ENCODE assay signal across 14 cellular contexts in genomic region chr14:65432361-65432948, GRCh38. TPM values are rescaled to one million over a fixed set of nuclear protein-coding genes. Genes with fewer than 3 reads are reported as not detected.
DNase-seq lines count a peak whose midpoint lies in the region; ATAC-seq, FAIRE-seq and TF ChIP-seq lines count a peak whose summit lies in the region.
"Had no signal": no experiment of that assay in that cellular context is flagged by ENCODE, and none has a peak within 500 bp of the region (broad histone marks: within the 10 kb centered on the region; RNA-seq: fewer than 3 reads in every experiment).

No MANE protein-coding gene starts in this region.

- POLR2A ChIA-PET in activated B cell treated with CpG ODN at 0.5 μM for 24 hours (lab: Charles Lee) = interaction anchor here (0.5 to 1.9 kb wide), 2 partner anchors 20 to 283 kb away, joined by 9 to 15 read pairs; partner anchors contain the start of gene FUT8

- intact Hi-C loops in natural killer cell (cut with micrococcal nuclease) (no loop called here), activated B cell treated with CpG ODN at 0.5 μM for 24 hours (cut with micrococcal nuclease) (loop anchor here (5.0 kb wide), 1 partner anchor 40 kb away; no protein-coding TSS in a partner anchor)

- peak overlapping the region; percentile 30 to 40 for H3K27ac Mint-ChIP-seq in natural killer cell treated with Interleukin-12 subunit alpha and Interleukin-12 subunit beta and Interleukin-15 and Interleukin-18, amount 100 ng/mL, for 72 hours
- H3K27ac Mint-ChIP-seq in natural killer cell = no peak overlapping the region
- H3K27ac Mint-ChIP-seq in activated B cell treated with CpG ODN at 0.5 μM for 24 hours = peak overlapping the region; percentile 72
- H3K27ac Mint-ChIP-seq: neural progenitor cell had no signal

- ATAC-seq in natural killer cell treated with Interleukin-12 subunit alpha and Interleukin-12 subunit beta and Interleukin-15 and Interleukin-18, amount 100 ng/mL, for 72 hours = no peak
- ATAC-seq in natural killer cell = no peak
- ATAC-seq in activated B cell treated with CpG ODN at 0.5 μM for 24 hours (ENCODE audit: low read depth) = no peak
- ATAC-seq in GM21529 (IDR thresholded peaks at IDR 0.05; ENCODE audit: unreplicated experiment) = no peak

- no peaks in the 10 kb centered on the region for H3K27me3 Mint-ChIP-seq in natural killer cell treated with Interleukin-12 subunit alpha and Interleukin-12 subunit beta and Interleukin-15 and Interleukin-18, amount 100 ng/mL, for 72 hours
- no peaks in the 10 kb centered on the region for H3K27me3 Mint-ChIP-seq in natural killer cell (ENCODE audit: low read depth in 2 of 2)
- H3K27me3 Mint-ChIP-seq in activated B cell treated with CpG ODN at 0.5 μM for 24 hours = no peaks in the 10 kb centered on the region

- CTCF ChIA-PET in activated B cell treated with CpG ODN at 0.5 μM for 24 hours (lab: Charles Lee) = interaction anchor here (1.6 kb wide), 1 partner anchor 392 kb away, joined by 6 read pairs; no protein-coding TSS in a partner anchor

- peaks cover 22% of the 10 kb centered on the region for H3K36me3 Mint-ChIP-seq in natural killer cell treated with Interleukin-12 subunit alpha and Interleukin-12 subunit beta and Interleukin-15 and Interleukin-18, amount 100 ng/mL, for 72 hours
- H3K36me3 Mint-ChIP-seq in natural killer cell = no peaks in the 10 kb centered on the region
- peaks cover 34% of the 10 kb centered on the region for H3K36me3 Mint-ChIP-seq in activated B cell treated with CpG ODN at 0.5 μM for 24 hours (ENCODE audit: low read depth)

- DNase-seq in natural killer cell treated with Interleukin-12 subunit alpha and Interleukin-12 subunit beta and Interleukin-15 and Interleukin-18, amount 100 ng/mL, for 72 hours (ENCODE audit: low spot score) = no peak
- no peak for DNase-seq in natural killer cell
- no peak for DNase-seq in activated B cell treated with CpG ODN at 0.5 μM for 24 hours
- DNase-seq in islet precursor cell = peak; percentile 83
- DNase-seq in H54 (ENCODE audit: insufficient read length, low spot score) = no peak
- no peak for DNase-seq in NCI-H2107 treated with DMSO at 0.1 percent for 48 hours (lab: John Stamatoyannopoulos, UW; ENCODE audit: unreplicated experiment)
- DNase-seq in HK-2 (ENCODE audit: unreplicated experiment) = no peak
- DNase-seq: activated CD8-positive, alpha-beta memory T cell treated with anti-CD3 and anti-CD28 coated beads for 24 hours; activated gamma-delta T cell treated with Interleukin-2 at 50 U/mL for 16 hours; dermis blood vessel endothelial cell; NCI-H2081; NCI-H69 had no signal

- H3K4me1 Mint-ChIP-seq in natural killer cell treated with Interleukin-12 subunit alpha and Interleukin-12 subunit beta and Interleukin-15 and Interleukin-18, amount 100 ng/mL, for 72 hours (ENCODE audit: low read depth in 2 of 2) = peaks cover 19 to 45% of the 10 kb centered on the region in 2 donors
- H3K4me1 Mint-ChIP-seq in natural killer cell (peaks cover 5 to 13% of the 10 kb centered on the region in 2 donors), activated B cell treated with CpG ODN at 0.5 μM for 24 hours (peaks cover 67% of the 10 kb centered on the region)

- no peak for TF ChIP-seq POLR2A in H54 (IDR thresholded peaks at IDR 0.05; ENCODE audit: low read depth, low read length)

- no peak for FAIRE-seq in H54 (lab: Jason Lieb, UNC)

- no peak for TF ChIP-seq CTCF in natural killer cell (IDR thresholded peaks at IDR 0.05)
- TF ChIP-seq CTCF in activated B cell treated with CpG ODN at 0.5 μM for 24 hours (IDR thresholded peaks at IDR 0.05) = no peak

- H3K4me3 Mint-ChIP-seq in natural killer cell treated with Interleukin-12 subunit alpha and Interleukin-12 subunit beta and Interleukin-15 and Interleukin-18, amount 100 ng/mL, for 72 hours = peak overlapping the region; percentile 54
- no peak overlapping the region for H3K4me3 Mint-ChIP-seq in natural killer cell
- no peak overlapping the region for H3K4me3 Mint-ChIP-seq in activated B cell treated with CpG ODN at 0.5 μM for 24 hours
- H3K4me3 Mint-ChIP-seq: neural progenitor cell had no signal

- H3K9me3 Mint-ChIP-seq in natural killer cell treated with Interleukin-12 subunit alpha and Interleukin-12 subunit beta and Interleukin-15 and Interleukin-18, amount 100 ng/mL, for 72 hours = no peaks in the 10 kb centered on the region
- H3K9me3 Mint-ChIP-seq in natural killer cell (no peaks in the 10 kb centered on the region), activated B cell treated with CpG ODN at 0.5 μM for 24 hours (peaks cover 6% of the 10 kb centered on the region)

RNA-seq across cellular contexts. Expression of gene FUT8, which starts 19.9 kb away (rescaled TPM):
- total RNA-seq in natural killer cell treated with Interleukin-12 subunit alpha and Interleukin-12 subunit beta and Interleukin-15 and Interleukin-18, amount 100 ng/mL, for 72 hours = 100 to 1,000 TPM in 1 of 2 donors, 10 to 100 TPM in 1; 73.0 to 139 TPM
- 10 to 100 TPM; 20.7 to 29.2 (median 21.2) TPM for total RNA-seq in natural killer cell
- total RNA-seq in activated B cell treated with CpG ODN at 0.5 μM for 24 hours = 115 and 123 TPM in 2 replicates

Comparison
In these comparisons a context has a peak if more than half of its experiments do, and no peak if none do; other contexts are left out.
1. H3K27ac Mint-ChIP-seq: peak in natural killer cell treated with Interleukin-12 subunit alpha and Interleukin-12 subunit beta and Interleukin-15 and Interleukin-18, amount 100 ng/mL, for 72 hours (2 of 2) and activated B cell treated with CpG ODN at 0.5 μM for 24 hours (single experiment); none in natural killer cell (0 of 2).